9 cellular contexts compared by ENCODE assay signal in genomic region chr19:46634045-46634655, GRCh38. TPM values are rescaled to one million over a fixed set of nuclear protein-coding genes. Genes with fewer than 3 reads are reported as not detected.
DNase-seq lines count a peak whose midpoint lies in the region; ATAC-seq lines count a peak whose summit lies in the region.
"Had no signal": no experiment of that assay in that cellular context is flagged by ENCODE, and none has a peak within 500 bp of the region (broad histone marks: within the 10 kb centered on the region; RNA-seq: fewer than 3 reads in every experiment).

No MANE protein-coding gene starts in this region.

- peaks cover 19% of the 10 kb centered on the region for H3K4me1 Mint-ChIP-seq in activated CD4-positive, alpha-beta memory T cell treated with anti-CD3 and anti-CD28 coated beads, Interleukin-2, amount 10 ng/mL, durations not matched to agents 7 days and 5 days

- no peaks in the 10 kb centered on the region for H3K36me3 Mint-ChIP-seq in activated CD4-positive, alpha-beta memory T cell treated with anti-CD3 and anti-CD28 coated beads, Interleukin-2, amount 10 ng/mL, durations not matched to agents 7 days and 5 days (ENCODE audit: low read depth)

- H3K27me3 ChIP-seq in ectodermal cell (ENCODE audit: control insufficient read depth, insufficient read depth, low read length, poor library complexity, severe bottlenecking): peaks cover 68% of the 10 kb centered on the region

- H3K27ac Mint-ChIP-seq in activated CD4-positive, alpha-beta memory T cell treated with anti-CD3 and anti-CD28 coated beads, Interleukin-2, amount 10 ng/mL, durations not matched to agents 7 days and 5 days: no peak overlapping the region

- H3K4me1 ChIP-seq in ectodermal cell (ENCODE audit: control insufficient read depth, insufficient read depth, low read length): peaks cover 30% of the 10 kb centered on the region

- H3K4me3 Mint-ChIP-seq in activated CD4-positive, alpha-beta memory T cell treated with anti-CD3 and anti-CD28 coated beads, Interleukin-2, amount 10 ng/mL, durations not matched to agents 7 days and 5 days: peak overlapping the region; percentile 45

- CTCF ChIA-PET in activated CD4-positive, alpha-beta memory T cell treated with anti-CD3 and anti-CD28 coated beads, Interleukin-2, amount 10 ng/mL, durations not matched to agents 7 days and 5 days (lab: Charles Lee): interaction anchor here (1.0 to 5.3 kb wide), 4 partner anchors 11 to 27 kb away, joined by 4 to 30 read pairs (median 14); partner anchors contain the start of gene DACT3

- POLR2A ChIA-PET in activated CD4-positive, alpha-beta memory T cell treated with anti-CD3 and anti-CD28 coated beads, Interleukin-2, amount 10 ng/mL, durations not matched to agents 7 days and 5 days (lab: Charles Lee): interaction anchor here (1.3 to 2.2 kb wide), 2 partner anchors 10 to 14 kb away, joined by 3 to 5 read pairs; no protein-coding TSS in a partner anchor

- H3K27me3 Mint-ChIP-seq in activated CD4-positive, alpha-beta memory T cell treated with anti-CD3 and anti-CD28 coated beads, Interleukin-2, amount 10 ng/mL, durations not matched to agents 7 days and 5 days: peaks cover 23% of the 10 kb centered on the region

- H3K27ac ChIP-seq in ectodermal cell (ENCODE audit: insufficient read depth, low read depth, low read length, poor library complexity, severe bottlenecking): no peak overlapping the region

- ATAC-seq in HG02798 (IDR thresholded peaks at IDR 0.05; ENCODE audit: poor library complexity, unreplicated experiment): peak; percentile 67
- no peak for ATAC-seq in GM21717 (IDR thresholded peaks at IDR 0.05; ENCODE audit: unreplicated experiment)

- no peaks in the 10 kb centered on the region for H3K36me3 ChIP-seq in ectodermal cell (ENCODE audit: control insufficient read depth, insufficient read depth, low read length)

- DNase-seq in DMS79 treated with DMSO at 0.1 percent for 48 hours (lab: John Stamatoyannopoulos, UW) (peak; percentile 71), NCI-H446 (lab: John Stamatoyannopoulos, UW) (peak; percentile 22 to 86), lung microvascular endothelial cell (ENCODE audit: low read depth in 2 of 2) (peak; percentile 60 to 94)
- DNase-seq in activated CD4-positive, alpha-beta memory T cell treated with anti-CD3 and anti-CD28 coated beads, Interleukin-2, amount 10 ng/mL, durations not matched to agents 7 days and 5 days: peak; percentile 96
- peak; percentile 87 for DNase-seq in stimulated activated CD8-positive, alpha-beta memory T cell treated with anti-CD3 and anti-CD28 coated beads, Interleukin-12 subunit alpha, Interleukin-12 subunit beta, amount 100 ng/mL, for 1 hour (ENCODE audit: low read depth)

- no peaks in the 10 kb centered on the region for H3K9me3 ChIP-seq in ectodermal cell (ENCODE audit: control insufficient read depth, low read length)

- H3K4me3 ChIP-seq in ectodermal cell (ENCODE audit: insufficient read depth, low read depth, low read length): peak overlapping the region; percentile 37

- WGBS in ectodermal cell, 2 experiments: 0 to 1% methylated on average over 35 of the region's 38 CpGs

- H3K9me3 Mint-ChIP-seq in activated CD4-positive, alpha-beta memory T cell treated with anti-CD3 and anti-CD28 coated beads, Interleukin-2, amount 10 ng/mL, durations not matched to agents 7 days and 5 days: no peaks in the 10 kb centered on the region

RNA-seq across cellular contexts. Expression of gene GNG8, which starts 1.9 kb away (rescaled TPM):
- total RNA-seq in activated CD4-positive, alpha-beta memory T cell treated with anti-CD3 and anti-CD28 coated beads, Interleukin-2, amount 10 ng/mL, durations not matched to agents 7 days and 5 days: 1 to 10 TPM; 3.1 to 3.4 TPM
- not detected for polyA plus RNA-seq in ectodermal cell (2013, experiment 1 of 4)
- polyA plus RNA-seq in ectodermal cell (2013, experiment 2 of 4): not detected
- not detected for polyA plus RNA-seq in ectodermal cell (2013, experiment 3 of 4)
- 7.2 TPM for polyA plus RNA-seq in ectodermal cell (2013, experiment 4 of 4)
- not detected in 2 replicates for total RNA-seq in lung microvascular endothelial cell
- total RNA-seq: glomerular endothelial cell had no signal

RNA-seq across cellular contexts. Expression of gene PTGIR, which starts 9.3 kb away (rescaled TPM):
- 1 to 10 TPM; 5.3 to 5.6 TPM for total RNA-seq in activated CD4-positive, alpha-beta memory T cell treated with anti-CD3 and anti-CD28 coated beads, Interleukin-2, amount 10 ng/mL, durations not matched to agents 7 days and 5 days
- polyA plus RNA-seq in ectodermal cell (2013, experiment 1 of 4): not detected
- not detected for polyA plus RNA-seq in ectodermal cell (2013, experiment 2 of 4)
- not detected for polyA plus RNA-seq in ectodermal cell (2013, experiment 3 of 4)
- 0.36 TPM for polyA plus RNA-seq in ectodermal cell (2013, experiment 4 of 4)
- total RNA-seq in lung microvascular endothelial cell: 0.20 and 0.22 TPM in 2 replicates

RNA-seq across cellular contexts. Expression of gene DACT3, which starts 26.8 kb away (rescaled TPM):
- under 1 TPM; 0.15 to 0.20 TPM for total RNA-seq in activated CD4-positive, alpha-beta memory T cell treated with anti-CD3 and anti-CD28 coated beads, Interleukin-2, amount 10 ng/mL, durations not matched to agents 7 days and 5 days
- 3.6 TPM for polyA plus RNA-seq in ectodermal cell (2013, experiment 1 of 4)
- polyA plus RNA-seq in ectodermal cell (2013, experiment 2 of 4): 3.3 TPM
- polyA plus RNA-seq in ectodermal cell (2013, experiment 3 of 4): 3.7 TPM
- polyA plus RNA-seq in ectodermal cell (2013, experiment 4 of 4): 3.7 TPM
- total RNA-seq in lung microvascular endothelial cell: 0.20 and 0.22 TPM in 2 replicates

RNA-seq across cellular contexts. Expression of gene CALM3, which starts 33.0 kb away (rescaled TPM):
- 100 to 1,000 TPM; 446 to 465 TPM for total RNA-seq in activated CD4-positive, alpha-beta memory T cell treated with anti-CD3 and anti-CD28 coated beads, Interleukin-2, amount 10 ng/mL, durations not matched to agents 7 days and 5 days
- polyA plus RNA-seq in ectodermal cell (2013, experiment 1 of 4): 576 TPM
- polyA plus RNA-seq in ectodermal cell (2013, experiment 2 of 4): 552 TPM
- polyA plus RNA-seq in ectodermal cell (2013, experiment 3 of 4): 333 TPM
- 406 TPM for polyA plus RNA-seq in ectodermal cell (2013, experiment 4 of 4)
- 84.9 and 117 TPM in 2 replicates for total RNA-seq in lung microvascular endothelial cell
